Comparison of ENCODE assay signal across 23 cellular contexts in the genomic region with DNA sequence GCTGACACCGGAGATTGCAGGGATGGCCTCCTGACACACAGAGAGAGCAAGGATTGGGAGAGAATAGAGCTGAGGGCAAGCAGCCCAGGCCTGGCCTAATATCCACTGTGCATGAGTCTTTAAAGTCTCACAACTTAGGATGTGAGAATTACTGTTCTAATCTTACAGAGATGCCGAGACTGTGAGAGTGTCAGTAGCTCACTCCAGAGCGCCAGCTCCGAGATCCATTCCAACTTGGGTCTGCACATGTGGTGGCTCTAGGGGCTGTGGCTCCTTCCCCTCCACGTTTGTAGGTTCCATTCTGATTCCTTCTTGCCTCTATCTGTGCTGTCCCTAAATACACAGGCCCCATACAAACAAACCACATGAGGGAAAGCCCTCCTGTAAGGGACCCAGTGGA.
"Had no signal": no experiment of that assay in that cellular context is flagged by ENCODE, and none has a peak within 500 bp of the region (broad histone marks: within the 10 kb centered on the region; RNA-seq: fewer than 3 reads in every experiment).

No MANE protein-coding gene starts in this region.

- DNase-seq: activated CD4-positive, alpha-beta memory T cell treated with anti-CD3 and anti-CD28 coated beads, Interleukin-2, amount 10 ng/mL, durations not matched to agents 7 days and 5 days; activated CD4-positive, CD25-positive, alpha-beta regulatory T cell treated with anti-CD3 and anti-CD28 coated beads, Interleukin-2, amount 50 U/mL, for 72 hours; activated naive CD4-positive, alpha-beta T cell treated with anti-CD3 and anti-CD28 coated beads, Interleukin-2, amount 10 ng/mL, durations not matched to agents 7 days and 5 days; amygdala; body of pancreas; caudate nucleus; colonic mucosa; foreskin fibroblast; hippocampal formation; mammary epithelial cell; naive B cell; occipital lobe; stimulated activated CD4-positive, alpha-beta T cell treated with anti-CD3 and anti-CD28 coated beads, Interleukin-4, amount 100 ng/mL, for 4 hours; stomach; SW 1271; T1000 had no signal

- H3K4me1 Mint-ChIP-seq: naive B cell had no signal

- H3K36me3 ChIP-seq: colonic mucosa, right atrium auricular region, SJSA1, stomach, thoracic aorta had no signal

- H3K27me3 Mint-ChIP-seq: activated CD4-positive, alpha-beta memory T cell treated with anti-CD3 and anti-CD28 coated beads, Interleukin-2, amount 10 ng/mL, durations not matched to agents 7 days and 5 days; activated naive CD4-positive, alpha-beta T cell treated with anti-CD3 and anti-CD28 coated beads, Interleukin-2, amount 10 ng/mL, durations not matched to agents 7 days and 5 days had no signal

- H3K9me3 Mint-ChIP-seq: activated T-helper 2 cell treated with anti-CD3 and anti-CD28 coated beads, Interferon-gamma antibody, Interleukin-2, Interleukin-4, amounts not matched to agents 10 μg/mL and 5 μg/mL and 100 μg/mL, durations not matched to agents 14 hours and 24 hours and 36 hours had no signal

- H3K27me3 ChIP-seq: body of pancreas, colonic mucosa, right atrium auricular region, SJSA1, stomach had no signal

- H3K36me3 Mint-ChIP-seq: naive B cell had no signal

- H3K4me3 Mint-ChIP-seq: activated CD4-positive, alpha-beta memory T cell treated with anti-CD3 and anti-CD28 coated beads, Interleukin-2, amount 10 ng/mL, durations not matched to agents 7 days and 5 days; activated naive CD4-positive, alpha-beta T cell treated with anti-CD3 and anti-CD28 coated beads, Interleukin-2, amount 10 ng/mL, durations not matched to agents 7 days and 5 days; naive B cell had no signal

- H3K27ac ChIP-seq: body of pancreas, colonic mucosa, right atrium auricular region, SJSA1, stomach, thoracic aorta had no signal

- H3K4me1 ChIP-seq: colonic mucosa had no signal

- H3K4me3 ChIP-seq: body of pancreas, colonic mucosa, right atrium auricular region, SJSA1, skin epidermis, stomach, thoracic aorta had no signal

- ATAC-seq: body of pancreas, left lobe of liver had no signal

- H3K27ac Mint-ChIP-seq: activated CD4-positive, alpha-beta memory T cell treated with anti-CD3 and anti-CD28 coated beads, Interleukin-2, amount 10 ng/mL, durations not matched to agents 7 days and 5 days; activated T-helper 2 cell treated with anti-CD3 and anti-CD28 coated beads, Interferon-gamma antibody, Interleukin-2, Interleukin-4, amounts not matched to agents 10 μg/mL and 5 μg/mL and 100 μg/mL, durations not matched to agents 14 hours and 24 hours and 36 hours; progenitor cell of endocrine pancreas had no signal
